ENCODE assay signal across 14 cellular contexts in the genomic region with DNA sequence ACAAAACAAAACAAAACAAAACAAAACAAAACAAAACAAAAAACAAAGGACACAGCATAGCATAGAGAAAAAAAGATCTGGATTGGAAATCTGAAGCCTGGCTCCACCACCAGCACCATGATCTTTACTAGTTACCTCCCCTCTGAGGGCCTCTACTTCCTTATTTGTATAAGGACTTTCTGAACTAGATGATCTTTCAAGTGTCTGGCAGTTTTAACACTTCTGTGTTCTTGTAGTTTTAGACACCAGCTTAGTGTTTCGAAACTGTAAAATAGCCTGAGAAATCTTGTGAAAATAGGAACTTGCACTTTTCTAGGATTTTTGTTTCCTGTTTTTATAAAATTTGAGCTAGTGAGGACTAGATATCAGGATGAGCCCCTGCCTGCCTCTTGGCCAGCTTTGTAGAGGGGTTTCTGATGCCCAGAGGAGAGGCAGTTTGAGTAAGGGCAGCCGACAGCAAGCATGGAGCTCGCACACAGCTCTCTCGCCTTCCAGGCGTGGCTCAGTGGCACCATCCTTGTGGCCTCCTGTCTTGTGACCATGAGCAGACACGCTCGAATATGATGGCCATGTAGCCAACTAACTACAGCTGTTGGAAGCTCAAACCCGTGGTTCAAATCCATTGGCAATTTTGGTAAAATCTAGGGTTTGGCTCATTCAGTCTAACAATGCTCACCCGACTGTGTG.
DNase-seq lines count a peak whose midpoint lies in the region; ATAC-seq and TF ChIP-seq lines count a peak whose summit lies in the region.
"Had no signal": no experiment of that assay in that cellular context is flagged by ENCODE, and none has a peak within 500 bp of the region (broad histone marks: within the 10 kb centered on the region; RNA-seq: fewer than 3 reads in every experiment).

No MANE protein-coding gene starts in this region.

- ATAC-seq in GM18867 (IDR thresholded peaks at IDR 0.05; ENCODE audit: unreplicated experiment), result no peak
- ATAC-seq: stimulated activated naive CD8-positive, alpha-beta T cell treated with anti-CD3 and anti-CD28 coated beads, Interleukin-15, amount 100 ng/mL, for 72 hours had no signal

- H3K36me3 Mint-ChIP-seq in CD14-positive monocyte (peaks cover 0 to 4% of the 10 kb centered on the region in 2 donors), chondrocyte (ENCODE audit: low read depth) (peaks cover 1% of the 10 kb centered on the region), nephron (ENCODE audit: low read depth) (no peaks in the 10 kb centered on the region)
- no peaks in the 10 kb centered on the region for H3K36me3 Mint-ChIP-seq in activated naive CD4-positive, alpha-beta T cell treated with anti-CD3 and anti-CD28 coated beads, Interleukin-2, amount 10 ng/mL, durations not matched to agents 7 days and 5 days
- H3K36me3 Mint-ChIP-seq: brain had no signal

- DNase-seq in CD14-positive monocyte (ENCODE audit: low spot score), result no peak
- DNase-seq in NOMO-1 treated with dmso at 0.1 percent for 144 hours (lab: John Stamatoyannopoulos, UW; ENCODE audit: unreplicated experiment), result peak; percentile 92
- no peak for DNase-seq in chondrocyte (ENCODE audit: low spot score)
- no peak for DNase-seq in activated naive CD4-positive, alpha-beta T cell treated with anti-CD3 and anti-CD28 coated beads, Interleukin-2, amount 10 ng/mL, durations not matched to agents 7 days and 5 days
- DNase-seq in stimulated activated CD4-positive, alpha-beta T cell treated with anti-CD3 and anti-CD28 coated beads, Interleukin-15, amount 100 ng/mL, for 24 hours, result no peak
- DNase-seq in NCI-H510A treated with DMSO at 0.1 percent for 48 hours (lab: John Stamatoyannopoulos, UW), result no peak
- DNase-seq: activated B cell treated with CpG ODN at 0.5 μM for 24 hours; activated naive CD4-positive, alpha-beta T cell; DMS79; occipital lobe; stimulated activated naive CD8-positive, alpha-beta T cell treated with anti-CD3 and anti-CD28 coated beads, Interleukin-15, amount 100 ng/mL, for 72 hours had no signal

- H3K4me3 Mint-ChIP-seq in CD14-positive monocyte (peak overlapping the region in 1 of 2 donors; percentile 42), chondrocyte (ENCODE audit: unreplicated experiment) (no peak overlapping the region), nephron (no peak overlapping the region)
- H3K4me3 Mint-ChIP-seq in activated naive CD4-positive, alpha-beta T cell treated with anti-CD3 and anti-CD28 coated beads, Interleukin-2, amount 10 ng/mL, durations not matched to agents 7 days and 5 days, result no peak overlapping the region
- H3K4me3 Mint-ChIP-seq: activated B cell treated with CpG ODN at 0.5 μM for 24 hours; brain; stimulated activated naive CD8-positive, alpha-beta T cell treated with anti-CD3 and anti-CD28 coated beads, Interleukin-15, amount 100 ng/mL, for 72 hours had no signal

- H3K9me3 Mint-ChIP-seq in CD14-positive monocyte (peaks cover 0 to 2% (median 0%) of the 10 kb centered on the region in 7 donors), chondrocyte (ENCODE audit: low read depth) (no peaks in the 10 kb centered on the region), nephron (no peaks in the 10 kb centered on the region)
- no peaks in the 10 kb centered on the region for H3K9me3 Mint-ChIP-seq in activated naive CD4-positive, alpha-beta T cell treated with anti-CD3 and anti-CD28 coated beads, Interleukin-2, amount 10 ng/mL, durations not matched to agents 7 days and 5 days
- H3K9me3 Mint-ChIP-seq: activated B cell treated with CpG ODN at 0.5 μM for 24 hours had no signal

- intact Hi-C loops in CD14-positive monocyte (cut with micrococcal nuclease), result loop anchor here in 1 of 2 donors (10.0 kb wide), 1 partner anchor 49 kb away; no protein-coding TSS in a partner anchor

- H3K4me1 Mint-ChIP-seq in CD14-positive monocyte, result peaks cover 33% of the 10 kb centered on the region
- H3K4me1 Mint-ChIP-seq in chondrocyte (ENCODE audit: low read depth), result peaks cover 28% of the 10 kb centered on the region
- H3K4me1 Mint-ChIP-seq in nephron, result peaks cover 21% of the 10 kb centered on the region
- H3K4me1 Mint-ChIP-seq in activated naive CD4-positive, alpha-beta T cell treated with anti-CD3 and anti-CD28 coated beads, Interleukin-2, amount 10 ng/mL, durations not matched to agents 7 days and 5 days, result no peaks in the 10 kb centered on the region
- H3K4me1 Mint-ChIP-seq: activated B cell treated with CpG ODN at 0.5 μM for 24 hours; stimulated activated naive CD8-positive, alpha-beta T cell treated with anti-CD3 and anti-CD28 coated beads, Interleukin-15, amount 100 ng/mL, for 72 hours had no signal

- H3K27ac Mint-ChIP-seq in CD14-positive monocyte (peak overlapping the region; percentile 86 to 93 (median 90)), chondrocyte (ENCODE audit: unreplicated experiment) (peak overlapping the region; percentile 85), nephron (peak overlapping the region in 2 of 3 experiments; percentile 14 to 58)
- no peak overlapping the region for H3K27ac Mint-ChIP-seq in activated naive CD4-positive, alpha-beta T cell treated with anti-CD3 and anti-CD28 coated beads, Interleukin-2, amount 10 ng/mL, durations not matched to agents 7 days and 5 days
- H3K27ac Mint-ChIP-seq: activated B cell treated with CpG ODN at 0.5 μM for 24 hours; stimulated activated naive CD8-positive, alpha-beta T cell treated with anti-CD3 and anti-CD28 coated beads, Interleukin-15, amount 100 ng/mL, for 72 hours had no signal

- CTCF ChIA-PET in activated naive CD4-positive, alpha-beta T cell treated with anti-CD3 and anti-CD28 coated beads, Interleukin-2, amount 10 ng/mL, durations not matched to agents 7 days and 5 days (lab: Charles Lee), result no interaction called here

- H3K27me3 Mint-ChIP-seq in CD14-positive monocyte (ENCODE audit: low read depth in 3 of 3) (no peaks in the 10 kb centered on the region), chondrocyte (ENCODE audit: low read depth) (no peaks in the 10 kb centered on the region), nephron (ENCODE audit: low read depth) (no peaks in the 10 kb centered on the region)
- H3K27me3 Mint-ChIP-seq in activated naive CD4-positive, alpha-beta T cell treated with anti-CD3 and anti-CD28 coated beads, Interleukin-2, amount 10 ng/mL, durations not matched to agents 7 days and 5 days, result peaks cover 4% of the 10 kb centered on the region
- H3K27me3 Mint-ChIP-seq: activated B cell treated with CpG ODN at 0.5 μM for 24 hours had no signal

- TF ChIP-seq CTCF in CD14-positive monocyte (IDR thresholded peaks at IDR 0.05) (no peak), chondrocyte (IDR thresholded peaks at IDR 0.05) (no peak), nephron (IDR thresholded peaks at IDR 0.05; ENCODE audit: unreplicated experiment in 3 of 3) (no peak)
